In genomic region chr17:59001158-59001814, GRCh38 we compare ENCODE assay signal across 8 cellular contexts.
A peak's percentile ranks its signal among the peaks of the same experiment; 100 is the strongest.
DNase-seq lines count a peak whose midpoint lies in the region; ATAC-seq and TF ChIP-seq lines count a peak whose summit lies in the region.

No MANE protein-coding gene starts in this region.

- no peak for TF ChIP-seq CTCF in NB4 (IDR thresholded peaks at IDR 0.05; ENCODE audit: low read depth, low read length)

- 81 to 82% methylated on average over 10 of the region's 10 CpGs for WGBS in GM23248 (ENCODE audit: low coverage in 1 of 2, low lambda C conversion rate in 2 of 2, missing lambda C conversion rate in 2 of 2), 2 experiments

- 0 out of 2 replicates have a peak, but pooled peaks cover 4% of the 10 kb centered on the region for H3K4me1 ChIP-seq in GM23248 (ENCODE audit: insufficient read depth)

- peak; percentile 67 for ATAC-seq in sciatic nerve

- H3K4me2 ChIP-seq in GM23248 (ENCODE audit: unreplicated experiment), result no peak overlapping the region

- H3K9ac ChIP-seq in GM23248, result no peak overlapping the region

- H3K9me3 ChIP-seq in GM23248 (ENCODE audit: low read depth), result no peaks in the 10 kb centered on the region

- peaks cover 5% of the 10 kb centered on the region; the same call in 1 of the 2 replicates for H3F3A ChIP-seq in GM23248 (ENCODE audit: insufficient read depth)

- in situ Hi-C loops in GM23248 (cut with MboI), result no loop called here

- intact Hi-C loops in sciatic nerve (cut with DNase I), result loop anchor here (5.0 kb wide), 1 partner anchor 479 kb away; no protein-coding TSS in a partner anchor

- H4K20me1 ChIP-seq in GM23248 (ENCODE audit: insufficient read depth), result no peaks in the 10 kb centered on the region

- DNase-seq in EL, result peak; percentile 82
- DNase-seq in GM23248, result peak; percentile 21
- DNase-seq in NB4 (ENCODE audit: low read depth), result peak; percentile 74
- DNase-seq in activated T-cell treated with anti-CD3 and anti-CD28 coated beads for 4 hours, result peak; percentile 63
- peak; percentile 44 for DNase-seq in foreskin melanocyte
- no peak for DNase-seq in sciatic nerve (ENCODE audit: low spot score)
- no peak for DNase-seq in NCI-H526 (lab: John Stamatoyannopoulos, UW)
- no peak for DNase-seq in OCI-M2 (lab: John Stamatoyannopoulos, UW; ENCODE audit: unreplicated experiment)

- H3K36me3 ChIP-seq in GM23248 (ENCODE audit: low read depth), result peaks cover 4% of the 10 kb centered on the region; the same call in 1 of the 2 replicates

- no peaks in the 10 kb centered on the region for H3K9me2 ChIP-seq in GM23248 (ENCODE audit: insufficient read depth)

- H3K79me2 ChIP-seq in GM23248 (ENCODE audit: insufficient read depth), result no peaks in the 10 kb centered on the region

- H2AFZ ChIP-seq in GM23248, result no peak overlapping the region

- H3K27ac ChIP-seq in GM23248, result no peak overlapping the region

- H3K4me3 ChIP-seq in GM23248 (no peak overlapping the region), NB4 (ENCODE audit: low read depth, low read length) (no peak overlapping the region)

- H3K27me3 ChIP-seq in GM23248 (replicated peaks; ENCODE audit: insufficient read depth), result no peaks in the 10 kb centered on the region

- no peak for TF ChIP-seq POLR2A in NB4 (IDR thresholded peaks at IDR 0.05; ENCODE audit: extremely low read depth, insufficient read length)

Comparison
In these comparisons a context has a peak if more than half of its experiments do, and no peak if none do; other contexts are left out.
1. DNase-seq: peak in EL (single experiment), GM23248 (single experiment), NB4 (single experiment), activated T-cell treated with anti-CD3 and anti-CD28 coated beads for 4 hours (single experiment) and foreskin melanocyte (single experiment); none in sciatic nerve (single experiment), NCI-H526 (0 of 2) and OCI-M2 (single experiment).